Comparison of ENCODE assay signal across 19 cellular contexts in the genomic region with DNA sequence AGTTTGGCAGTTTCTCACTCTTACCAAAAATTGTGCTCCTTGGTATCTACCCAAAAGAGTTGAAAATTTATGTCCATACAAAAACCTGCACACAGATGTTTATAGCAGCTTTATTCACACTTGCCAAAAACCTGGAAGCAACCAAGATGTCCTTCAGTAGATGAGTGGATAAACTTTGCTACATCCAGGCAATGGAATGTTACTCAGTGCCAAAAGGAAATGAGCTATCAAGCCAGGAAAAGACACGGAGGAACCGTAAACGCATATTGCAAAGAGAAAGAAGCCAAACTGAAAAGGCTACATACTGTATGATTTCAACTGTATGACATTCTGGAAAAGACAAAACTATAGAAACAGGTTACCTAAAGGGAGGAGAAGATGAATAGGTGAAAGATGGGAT. TPM values are rescaled to one million over a fixed set of nuclear protein-coding genes. Genes with fewer than 3 reads are reported as not detected.
DNase-seq lines count a peak whose midpoint lies in the region; ATAC-seq, FAIRE-seq and TF ChIP-seq lines count a peak whose summit lies in the region.
"Had no signal": no experiment of that assay in that cellular context is flagged by ENCODE, and none has a peak within 500 bp of the region (broad histone marks: within the 10 kb centered on the region; RNA-seq: fewer than 3 reads in every experiment).

No MANE protein-coding gene starts in this region.

- no peak for FAIRE-seq in astrocyte (lab: Jason Lieb, UNC)
- FAIRE-seq: A204.1, G401.6 had no signal

- H3K27me3 ChIP-seq in astrocyte (ENCODE audit: insufficient read depth, low read length), result no peaks in the 10 kb centered on the region
- H3K27me3 ChIP-seq in Caco-2 (replicated peaks; ENCODE audit: control insufficient read depth, insufficient read depth, low read length), result no peaks in the 10 kb centered on the region
- H3K27me3 ChIP-seq: BLaER1 treated with 17β-estradiol and CSF1 and Interleukin-3, amounts not matched to agents 10 nM and 100 nM had no signal

- peaks cover 53 to 59% of the 10 kb centered on the region in 2 donors for H3K4me1 Mint-ChIP-seq in natural killer cell treated with Interleukin-12 subunit alpha and Interleukin-12 subunit beta and Interleukin-15 and Interleukin-18, amount 100 ng/mL, for 72 hours (ENCODE audit: low read depth in 2 of 2)
- H3K4me1 Mint-ChIP-seq in natural killer cell (peaks cover 62 to 75% of the 10 kb centered on the region in 2 donors), astrocyte (ENCODE audit: low read depth, unreplicated experiment) (peaks cover 17% of the 10 kb centered on the region), Caco-2 (ENCODE audit: low read depth, unreplicated experiment) (no peaks in the 10 kb centered on the region)

- no peak for TF ChIP-seq CTCF in natural killer cell (IDR thresholded peaks at IDR 0.05)
- TF ChIP-seq CTCF in astrocyte (IDR thresholded peaks at IDR 0.05; ENCODE audit: insufficient read depth, low read depth, low read length), result no peak
- no peak for TF ChIP-seq CTCF in Caco-2 (IDR thresholded peaks at IDR 0.05; ENCODE audit: insufficient read depth in 1 of 2, low read depth in 1 of 2, low read length in 1 of 2, severe bottlenecking in 1 of 2, unreplicated experiment in 1 of 2)

- peak overlapping the region; percentile 70 to 71 for H3K27ac Mint-ChIP-seq in natural killer cell treated with Interleukin-12 subunit alpha and Interleukin-12 subunit beta and Interleukin-15 and Interleukin-18, amount 100 ng/mL, for 72 hours
- H3K27ac Mint-ChIP-seq in natural killer cell (peak overlapping the region in 1 of 2 donors; percentile 17), astrocyte (ENCODE audit: unreplicated experiment) (no peak overlapping the region), Caco-2 (ENCODE audit: unreplicated experiment) (no peak overlapping the region)
- H3K27ac Mint-ChIP-seq: CD8-positive, alpha-beta memory T cell had no signal

- no TSS peak for BruUV-seq in Caco-2 (replicated peaks; lab: Mats Ljungman, UMichigan)

- POLR2A ChIA-PET in Caco-2 (lab: Charles Lee), result no interaction called here

- peak overlapping the region; percentile 38 for H3K4me3 Mint-ChIP-seq in natural killer cell treated with Interleukin-12 subunit alpha and Interleukin-12 subunit beta and Interleukin-15 and Interleukin-18, amount 100 ng/mL, for 72 hours
- no peak overlapping the region for H3K4me3 Mint-ChIP-seq in natural killer cell
- no peak overlapping the region for H3K4me3 Mint-ChIP-seq in astrocyte (ENCODE audit: unreplicated experiment)
- H3K4me3 Mint-ChIP-seq in Caco-2 (ENCODE audit: unreplicated experiment), result no peak overlapping the region
- H3K4me3 Mint-ChIP-seq: CD8-positive, alpha-beta memory T cell had no signal

- no peak for DNase-seq in natural killer cell treated with Interleukin-12 subunit alpha and Interleukin-12 subunit beta and Interleukin-15 and Interleukin-18, amount 100 ng/mL, for 72 hours (ENCODE audit: low spot score)
- DNase-seq in natural killer cell, result no peak
- peak; percentile 23 for DNase-seq in astrocyte (ENCODE audit: low read depth)
- DNase-seq in glomerular endothelial cell (ENCODE audit: extremely low read depth, low read depth, low spot score), result peak; percentile 60
- DNase-seq in Caco-2, result no peak
- DNase-seq in T-helper 1 cell, result no peak
- DNase-seq: CD8-positive, alpha-beta memory T cell; DMS79 treated with DMSO at 0.1 percent for 48 hours; GM23248; NCI-H1417 treated with DMSO at 0.1 percent for 48 hours; NCI-H1930; NCI-H2171; NCI-H774 had no signal

- H4K20me1 ChIP-seq in astrocyte (ENCODE audit: insufficient read depth, low read length), result no peaks in the 10 kb centered on the region
- H4K20me1 ChIP-seq: BLaER1 treated with 17β-estradiol and CSF1 and Interleukin-3, amounts not matched to agents 10 nM and 100 nM had no signal

- H3K79me2 ChIP-seq in astrocyte (ENCODE audit: insufficient read depth, low read length), result no peaks in the 10 kb centered on the region

- ATAC-seq in natural killer cell treated with Interleukin-12 subunit alpha and Interleukin-12 subunit beta and Interleukin-15 and Interleukin-18, amount 100 ng/mL, for 72 hours, result no peak
- ATAC-seq in natural killer cell (no peak), GM21528 (IDR thresholded peaks at IDR 0.05; ENCODE audit: low FRiP score, unreplicated experiment) (no peak), GM21381 (IDR thresholded peaks at IDR 0.05; ENCODE audit: unreplicated experiment) (no peak)

- peak overlapping the region; percentile 12 for H3K4me2 ChIP-seq in astrocyte (ENCODE audit: low read length)
- H3K4me2 ChIP-seq: BLaER1 treated with 17β-estradiol and CSF1 and Interleukin-3, amounts not matched to agents 10 nM and 100 nM had no signal

- H3K9me3 Mint-ChIP-seq in natural killer cell treated with Interleukin-12 subunit alpha and Interleukin-12 subunit beta and Interleukin-15 and Interleukin-18, amount 100 ng/mL, for 72 hours, result no peaks in the 10 kb centered on the region
- H3K9me3 Mint-ChIP-seq in natural killer cell, result no peaks in the 10 kb centered on the region
- no peaks in the 10 kb centered on the region for H3K9me3 Mint-ChIP-seq in astrocyte (ENCODE audit: unreplicated experiment)
- no peaks in the 10 kb centered on the region for H3K9me3 Mint-ChIP-seq in Caco-2 (ENCODE audit: unreplicated experiment)

- no peaks in the 10 kb centered on the region for H3K36me3 Mint-ChIP-seq in natural killer cell treated with Interleukin-12 subunit alpha and Interleukin-12 subunit beta and Interleukin-15 and Interleukin-18, amount 100 ng/mL, for 72 hours
- H3K36me3 Mint-ChIP-seq in natural killer cell (no peaks in the 10 kb centered on the region), astrocyte (ENCODE audit: low read depth, unreplicated experiment) (no peaks in the 10 kb centered on the region), Caco-2 (ENCODE audit: insufficient read depth, unreplicated experiment) (no peaks in the 10 kb centered on the region)

- peaks cover 2% of the 10 kb centered on the region for H3K4me1 ChIP-seq in astrocyte (ENCODE audit: insufficient read depth, low read length)
- H3K4me1 ChIP-seq in Caco-2, result no peaks in the 10 kb centered on the region

- H3K9ac ChIP-seq in astrocyte (ENCODE audit: low read length), result no peak overlapping the region
- H3K9ac ChIP-seq: BLaER1 treated with 17β-estradiol and CSF1 and Interleukin-3, amounts not matched to agents 10 nM and 100 nM; GM23248 had no signal

- intact Hi-C loops in natural killer cell (cut with micrococcal nuclease), result no loop called here
- intact Hi-C loops in Caco-2 (cut with micrococcal nuclease; ENCODE audit: unreplicated experiment), result loop anchor here (1.0 kb wide), 1 partner anchor 16 kb away; no protein-coding TSS in a partner anchor

- H3K9me3 ChIP-seq in astrocyte (ENCODE audit: insufficient read depth, low read depth, low read length) (no peaks in the 10 kb centered on the region), Caco-2 (no peaks in the 10 kb centered on the region)
- H3K9me3 ChIP-seq: BLaER1 treated with 17β-estradiol and CSF1 and Interleukin-3, amounts not matched to agents 10 nM and 100 nM had no signal

- H3K27me3 Mint-ChIP-seq in natural killer cell treated with Interleukin-12 subunit alpha and Interleukin-12 subunit beta and Interleukin-15 and Interleukin-18, amount 100 ng/mL, for 72 hours, result no peaks in the 10 kb centered on the region
- no peaks in the 10 kb centered on the region for H3K27me3 Mint-ChIP-seq in natural killer cell (ENCODE audit: low read depth in 2 of 2)
- no peaks in the 10 kb centered on the region for H3K27me3 Mint-ChIP-seq in astrocyte (ENCODE audit: low read depth, unreplicated experiment)
- H3K27me3 Mint-ChIP-seq in Caco-2 (ENCODE audit: insufficient read depth, unreplicated experiment), result peaks cover 6% of the 10 kb centered on the region
- H3K27me3 Mint-ChIP-seq: CD8-positive, alpha-beta memory T cell had no signal

- CTCF ChIA-PET in Caco-2 (lab: Charles Lee), result no interaction called here

- H2AFZ ChIP-seq in astrocyte (ENCODE audit: low read depth, low read length), result no peak overlapping the region
- H2AFZ ChIP-seq: GM23248 had no signal

- H3K4me3 ChIP-seq in astrocyte (ENCODE audit: insufficient read depth, low read depth, low read length) (no peak overlapping the region), Caco-2 (ENCODE audit: low read depth, low read length) (no peak overlapping the region)
- H3K4me3 ChIP-seq: BLaER1 treated with 17β-estradiol and CSF1 and Interleukin-3, amounts not matched to agents 10 nM and 100 nM; GM23248 had no signal

- H3K36me3 ChIP-seq in astrocyte (ENCODE audit: insufficient read depth, low read length) (no peaks in the 10 kb centered on the region), Caco-2 (ENCODE audit: control insufficient read depth, insufficient read depth, low read length) (no peaks in the 10 kb centered on the region)
- H3K36me3 ChIP-seq: BLaER1 treated with 17β-estradiol and CSF1 and Interleukin-3, amounts not matched to agents 10 nM and 100 nM had no signal

- H3K27ac ChIP-seq in astrocyte (ENCODE audit: low read depth, low read length), result no peak overlapping the region
- H3K27ac ChIP-seq: BLaER1 treated with 17β-estradiol and CSF1 and Interleukin-3, amounts not matched to agents 10 nM and 100 nM; GM23248 had no signal

RNA-seq across cellular contexts. Expression of a gene that starts 36.1 kb away (rescaled TPM):
- 1 to 10 TPM in 1 of 2 donors, under 1 TPM in 1; 0.93 to 2.6 TPM for total RNA-seq in natural killer cell treated with Interleukin-12 subunit alpha and Interleukin-12 subunit beta and Interleukin-15 and Interleukin-18, amount 100 ng/mL, for 72 hours
- total RNA-seq in natural killer cell (10 to 100 TPM in 2 of 3 donors, 1 to 10 TPM in 1; 6.8 to 11.6 (median 10.3) TPM), astrocyte (0.12 and 0.18 TPM in 2 replicates), glomerular endothelial cell (1.6 and 3.2 TPM in 2 replicates), Caco-2 (2022) (3.2 and 4.1 TPM in 2 replicates)
- total RNA-seq: CD8-positive, alpha-beta memory T cell; GM23248; NCI-H460 had no signal

Comparison
In these comparisons a context has a peak if more than half of its experiments do, and no peak if none do; other contexts are left out.
1. DNase-seq: peak in astrocyte (single experiment) and glomerular endothelial cell (single experiment); none in natural killer cell treated with Interleukin-12 subunit alpha and Interleukin-12 subunit beta and Interleukin-15 and Interleukin-18, amount 100 ng/mL, for 72 hours (single experiment), natural killer cell (single experiment), Caco-2 (0 of 2) and T-helper 1 cell (0 of 5).
2. H3K27ac Mint-ChIP-seq: peak in natural killer cell treated with Interleukin-12 subunit alpha and Interleukin-12 subunit beta and Interleukin-15 and Interleukin-18, amount 100 ng/mL, for 72 hours (2 of 2); none in astrocyte (single experiment) and Caco-2 (single experiment).